In genomic region chr3:76043746-76044145, GRCh38 we compare ENCODE assay signal across 28 cellular contexts.
"Had no signal": no experiment of that assay in that cellular context is flagged by ENCODE, and none has a peak within 500 bp of the region (broad histone marks: within the 10 kb centered on the region; RNA-seq: fewer than 3 reads in every experiment).

No MANE protein-coding gene starts in this region.

- H3K9me3 ChIP-seq: adrenal gland, left ventricle myocardium inferior, sigmoid colon, stomach, suprapubic skin, tibial nerve, uterus had no signal

- H3K4me3 Mint-ChIP-seq: activated B cell treated with CpG ODN at 0.5 μM for 24 hours; activated CD4-positive, alpha-beta T cell treated with anti-CD3 and anti-CD28 coated beads for 36 hours; activated naive CD8-positive, alpha-beta T cell; activated T-cell treated with anti-CD3 and anti-CD28 coated beads, Interleukin-2, amount 50 U/mL, for 4 hours; natural killer cell; stimulated activated memory B cell treated with anti-CD40 and anti-IgM and Interleukin-4, amounts not matched to agents 10 μg/mL and 1 μg/mL and 100 μg/mL, for 72 hours had no signal

- H3K36me3 Mint-ChIP-seq: activated naive CD8-positive, alpha-beta T cell; natural killer cell; stimulated activated memory B cell treated with anti-CD40 and anti-IgM and Interleukin-4, amounts not matched to agents 10 μg/mL and 1 μg/mL and 100 μg/mL, for 72 hours had no signal

- H3K27ac ChIP-seq: adrenal gland, left ventricle myocardium inferior, sigmoid colon, stomach, suprapubic skin, tibial nerve, uterus had no signal

- H3K4me1 ChIP-seq: adrenal gland, left ventricle myocardium inferior, sigmoid colon, suprapubic skin, tibial nerve, uterus had no signal

- ATAC-seq: activated CD4-positive, alpha-beta T cell treated with anti-CD3 and anti-CD28 coated beads for 36 hours; activated T-cell treated with anti-CD3 and anti-CD28 coated beads, Interleukin-2, amount 50 U/mL, for 4 hours; esophagus mucosa; natural killer cell; stimulated activated memory B cell treated with anti-CD40 and anti-IgM and Interleukin-4, amounts not matched to agents 10 μg/mL and 1 μg/mL and 100 μg/mL, for 72 hours had no signal

- H3K36me3 ChIP-seq: adrenal gland, left ventricle myocardium inferior, sigmoid colon, stomach, suprapubic skin, tibial nerve, uterus had no signal

- H3K4me1 Mint-ChIP-seq: activated B cell treated with CpG ODN at 0.5 μM for 24 hours; activated CD4-positive, alpha-beta T cell treated with anti-CD3 and anti-CD28 coated beads for 36 hours; natural killer cell; stimulated activated memory B cell treated with anti-CD40 and anti-IgM and Interleukin-4, amounts not matched to agents 10 μg/mL and 1 μg/mL and 100 μg/mL, for 72 hours had no signal

- H3K27me3 ChIP-seq: adrenal gland, sigmoid colon, stomach, suprapubic skin, tibial nerve, uterus had no signal

- H3K4me2 ChIP-seq: smooth muscle cell had no signal

- DNase-seq: activated B cell treated with CpG ODN at 0.5 μM for 24 hours; activated CD4-positive, alpha-beta T cell treated with anti-CD3 and anti-CD28 coated beads for 36 hours; activated CD4-positive, alpha-beta T cell treated with anti-CD3 and anti-CD28 coated beads, Interleukin-2, amount 50 U/mL, for 4 hours; activated CD8-positive, alpha-beta memory T cell treated with anti-CD3 and anti-CD28 coated beads for 24 hours; activated CD8-positive, alpha-beta memory T cell treated with anti-CD3 and anti-CD28 coated beads, Interleukin-2, amount 50 U/mL, for 4 hours; activated naive CD4-positive, alpha-beta T cell; activated T-cell treated with anti-CD3 and anti-CD28 coated beads, Interleukin-2, amount 50 U/mL, for 4 hours; adrenal gland; central memory CD4-positive, alpha-beta T cell; effector memory CD4-positive, alpha-beta T cell; foreskin melanocyte; left ventricle myocardium inferior; midbrain; natural killer cell; retina; sigmoid colon; stimulated activated CD4-positive, alpha-beta T cell treated with anti-CD3 and anti-CD28 coated beads, Interleukin-15, amount 100 ng/mL, for 24 hours; stomach; T-helper 9 cell; uterus had no signal

- H3K27me3 Mint-ChIP-seq: activated B cell treated with CpG ODN at 0.5 μM for 24 hours; activated CD4-positive, alpha-beta T cell treated with anti-CD3 and anti-CD28 coated beads for 36 hours; activated naive CD8-positive, alpha-beta T cell; stimulated activated memory B cell treated with anti-CD40 and anti-IgM and Interleukin-4, amounts not matched to agents 10 μg/mL and 1 μg/mL and 100 μg/mL, for 72 hours had no signal

- H3K27ac Mint-ChIP-seq: activated B cell treated with CpG ODN at 0.5 μM for 24 hours; activated CD4-positive, alpha-beta T cell treated with anti-CD3 and anti-CD28 coated beads for 36 hours; activated naive CD8-positive, alpha-beta T cell; activated T-helper 2 cell treated with anti-CD3 and anti-CD28 coated beads, Interferon-gamma antibody, Interleukin-2, Interleukin-4, amounts not matched to agents 10 μg/mL and 5 μg/mL and 100 μg/mL, durations not matched to agents 14 hours and 24 hours and 36 hours; natural killer cell; progenitor cell of endocrine pancreas; stimulated activated memory B cell treated with anti-CD40 and anti-IgM and Interleukin-4, amounts not matched to agents 10 μg/mL and 1 μg/mL and 100 μg/mL, for 72 hours had no signal

- H3K4me3 ChIP-seq: adrenal gland, left ventricle myocardium inferior, sigmoid colon, smooth muscle cell, stomach, suprapubic skin, tibial nerve, uterus had no signal
